30 cellular contexts compared by ENCODE assay signal in the genomic region with DNA sequence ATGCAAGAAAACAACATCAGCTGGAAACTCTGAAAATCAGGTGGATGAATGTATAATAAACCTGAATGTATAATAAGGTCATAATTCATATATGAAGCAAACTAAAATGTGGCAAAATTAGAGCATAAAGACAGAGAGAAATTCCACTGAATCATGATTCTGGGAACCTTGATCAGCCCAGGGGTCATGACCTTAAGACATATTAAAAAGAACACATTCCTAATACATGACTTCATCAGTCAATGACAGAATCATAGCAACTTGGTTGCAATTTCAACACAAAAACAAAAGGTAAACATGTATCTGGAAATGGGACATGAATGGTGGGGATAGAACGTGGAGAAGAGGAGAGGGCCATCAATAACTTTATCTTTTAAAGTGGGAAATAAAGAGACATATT. TPM values are rescaled to one million over a fixed set of nuclear protein-coding genes. Genes with fewer than 3 reads are reported as not detected.
DNase-seq lines count a peak whose midpoint lies in the region; ATAC-seq, FAIRE-seq and TF ChIP-seq lines count a peak whose summit lies in the region.
"Had no signal": no experiment of that assay in that cellular context is flagged by ENCODE, and none has a peak within 500 bp of the region (broad histone marks: within the 10 kb centered on the region; RNA-seq: fewer than 3 reads in every experiment).

No MANE protein-coding gene starts in this region.

- no peak for TF ChIP-seq POLR2A in endothelial cell of umbilical vein (IDR thresholded peaks at IDR 0.05; ENCODE audit: low read depth, low read length)

- H3K27me3 ChIP-seq in PC-3 (ENCODE audit: low read length) (no peaks in the 10 kb centered on the region), endothelial cell of umbilical vein (ENCODE audit: control insufficient read depth in 2 of 2, insufficient read depth in 2 of 2, low read length in 2 of 2) (peaks cover 0 to 3% of the 10 kb centered on the region in 2 experiments)
- H3K27me3 ChIP-seq: foreskin keratinocyte, MG63, testis, uterus had no signal

- FAIRE-seq in endothelial cell of umbilical vein (lab: Jason Lieb, UNC) = no peak
- FAIRE-seq: colon, D721Med, H54 had no signal

- H3K4me2 ChIP-seq in PC-3 (ENCODE audit: low read length) = no peak overlapping the region
- peak overlapping the region; percentile 11 for H3K4me2 ChIP-seq in endothelial cell of umbilical vein (ENCODE audit: insufficient read depth, low read length)

- H3K79me2 ChIP-seq in PC-3 (ENCODE audit: low read length) (no peaks in the 10 kb centered on the region), endothelial cell of umbilical vein (ENCODE audit: control insufficient read depth, insufficient read depth, low read length) (no peaks in the 10 kb centered on the region)

- dilution Hi-C loops in endothelial cell of umbilical vein (cut with MboI; ENCODE audit: extremely low pct_ligation_motif_present, low sequenced_read_pairs) = no loop called here

- H3K9ac ChIP-seq in PC-3 (ENCODE audit: low read length) = no peak overlapping the region
- no peak overlapping the region for H3K9ac ChIP-seq in endothelial cell of umbilical vein (replicated peaks; ENCODE audit: extremely low read depth, insufficient read depth, low read length)

- POLR2A ChIA-PET in PC-3 (lab: Charles Lee; ENCODE audit: unreplicated experiment) (no interaction called here), endothelial cell of umbilical vein (lab: Charles Lee) (no interaction called here)

- H4K20me1 ChIP-seq in PC-3 (ENCODE audit: low read length) = no peaks in the 10 kb centered on the region
- H4K20me1 ChIP-seq in endothelial cell of umbilical vein (replicated peaks; ENCODE audit: control insufficient read depth, extremely low read depth, insufficient read depth, low read length) = no peaks in the 10 kb centered on the region

- H3K4me1 ChIP-seq in PC-3 (ENCODE audit: insufficient read depth, low read length) (no peaks in the 10 kb centered on the region), endothelial cell of umbilical vein (ENCODE audit: control insufficient read depth, extremely low read depth, insufficient read depth, low read length) (no peaks in the 10 kb centered on the region)
- H3K4me1 ChIP-seq: foreskin keratinocyte, psoas muscle, testis, uterus had no signal

- H3K36me3 ChIP-seq in PC-3 (ENCODE audit: low read depth, low read length) (no peaks in the 10 kb centered on the region), endothelial cell of umbilical vein (ENCODE audit: control insufficient read depth in 2 of 2, extremely low read depth in 1 of 2, insufficient read depth in 2 of 2, low read length in 2 of 2) (no peaks in the 10 kb centered on the region)
- H3K36me3 ChIP-seq: MG63, uterus had no signal

- H3K4me3 ChIP-seq in PC-3 (ENCODE audit: low read length) (no peak overlapping the region), endothelial cell of umbilical vein (replicated peaks in 1 of 3; ENCODE audit: insufficient read depth in 1 of 3, low read depth in 1 of 3, low read length in 3 of 3) (no peak overlapping the region)
- H3K4me3 ChIP-seq: MG63, psoas muscle, testis, uterus had no signal

- intact Hi-C loops in PC-3 (cut with micrococcal nuclease) (no loop called here), endothelial cell of umbilical vein (cut with micrococcal nuclease) (no loop called here)

- H3F3A ChIP-seq in PC-3 (ENCODE audit: low read length, unreplicated experiment) = no peaks in the 10 kb centered on the region

- BruUV-seq in PC-3 (replicated peaks; lab: Mats Ljungman, UMichigan) (no TSS peak), endothelial cell of umbilical vein (replicated peaks; lab: Mats Ljungman, UMichigan) (no TSS peak)

- H2AFZ ChIP-seq in PC-3 (ENCODE audit: low read length) = no peak overlapping the region
- H2AFZ ChIP-seq in endothelial cell of umbilical vein (ENCODE audit: low read depth, low read length) = no peak overlapping the region

- H3K9me2 ChIP-seq in PC-3 (replicated peaks; ENCODE audit: low read length) = no peaks in the 10 kb centered on the region

- H3K9me1 ChIP-seq in endothelial cell of umbilical vein (replicated peaks; ENCODE audit: control insufficient read depth, extremely low read depth, insufficient read depth, low read length) = no peaks in the 10 kb centered on the region

- ATAC-seq in PC-3 = no peak
- ATAC-seq in GM21619 (IDR thresholded peaks at IDR 0.05; ENCODE audit: unreplicated experiment) = no peak
- ATAC-seq: activated T-cell treated with anti-CD3 and anti-CD28 coated beads, Interleukin-2, amount 50 U/mL, for 4 hours; foreskin keratinocyte; left colon; psoas muscle; WTC11 had no signal

- TF ChIP-seq CTCF in PC-3 (conservative IDR thresholded peaks at IDR 0.05; ENCODE audit: low read depth, low read length) (no peak), endothelial cell of umbilical vein (IDR thresholded peaks at IDR 0.05; ENCODE audit: extremely low read depth in 1 of 2, insufficient read depth in 1 of 2, low read depth in 1 of 2, low read length in 2 of 2) (no peak)

- H3K27ac ChIP-seq in PC-3 (ENCODE audit: low read length) = no peak overlapping the region
- no peak overlapping the region for H3K27ac ChIP-seq in endothelial cell of umbilical vein (ENCODE audit: insufficient read depth, low read depth, low read length)
- H3K27ac ChIP-seq: foreskin keratinocyte, psoas muscle, testis, uterus had no signal

- CTCF ChIA-PET in PC-3 (lab: Charles Lee) (no interaction called here), endothelial cell of umbilical vein (lab: Charles Lee) (no interaction called here)

- DNase-seq in ELR (ENCODE audit: low read depth) (peak; percentile 73), PC-3 (peak; percentile 42), endothelial cell of umbilical vein (ENCODE audit: low read depth, low spot score) (no peak), renal cortical epithelial cell (ENCODE audit: low read depth) (peak; percentile 74), COLO668 (lab: John Stamatoyannopoulos, UW; ENCODE audit: unreplicated experiment) (no peak), NCI-H1105 treated with DMSO at 0.1 percent for 48 hours (lab: John Stamatoyannopoulos, UW) (no peak), NOMO-1 treated with DMSO at 0.1 percent for 48 hours (lab: John Stamatoyannopoulos, UW; ENCODE audit: unreplicated experiment) (no peak)
- DNase-seq: activated CD4-positive, alpha-beta T cell treated with anti-CD3 and anti-CD28 coated beads, Interleukin-2, amount 50 U/mL, for 1 hour; activated naive CD4-positive, alpha-beta T cell; activated T-cell treated with anti-CD3 and anti-CD28 coated beads, Interleukin-2, amount 50 U/mL, for 4 hours; effector CD8-positive, alpha-beta T cell; erythroblast; left colon; mesendoderm; MG63; NCI-H1417; NCI-H82; psoas muscle; Right ventricle myocardium superior; stimulated activated naive CD4-positive, alpha-beta T cell treated with Interleukin-2 at 50 U/mL for 16 hours; T1000; testis; uterus had no signal

- H3K9me3 ChIP-seq in PC-3 (ENCODE audit: low read length) (no peaks in the 10 kb centered on the region), endothelial cell of umbilical vein (replicated peaks; ENCODE audit: control insufficient read depth, insufficient read depth, low read length) (no peaks in the 10 kb centered on the region)
- H3K9me3 ChIP-seq: MG63, psoas muscle, testis, uterus had no signal

TF ChIP-seq in endothelial cell of umbilical vein, 7 proteins besides CTCF, POLR2A, EP300 and RAD21:
- no peak for TF ChIP-seq GATA2 (IDR thresholded peaks at IDR 0.05; ENCODE audit: insufficient read depth, insufficient read length, low read depth, low read length)
- TF ChIP-seq POLR2AphosphoS5 (IDR thresholded peaks at IDR 0.05; ENCODE audit: insufficient read depth, low read depth, low read length) = no peak
- TF ChIP-seq FOS (IDR thresholded peaks at IDR 0.05; ENCODE audit: borderline replicate concordance, insufficient read depth, low read length) = no peak
- peak; percentile 25 for TF ChIP-seq JUN (IDR thresholded peaks at IDR 0.05; ENCODE audit: borderline replicate concordance, insufficient read depth, insufficient read length, low read depth)
- no peak for TF ChIP-seq MYC (IDR thresholded peaks at IDR 0.05; ENCODE audit: low read depth, low read length)
- TF ChIP-seq, protein P1, sequence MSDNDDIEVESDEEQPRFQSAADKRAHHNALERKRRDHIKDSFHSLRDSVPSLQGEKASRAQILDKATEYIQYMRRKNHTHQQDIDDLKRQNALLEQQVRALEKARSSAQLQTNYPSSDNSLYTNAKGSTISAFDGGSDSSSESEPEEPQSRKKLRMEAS (IDR thresholded peaks at IDR 0.05; ENCODE audit: insufficient read depth, insufficient read length) = no peak

RNA-seq across cellular contexts. Expression of a gene that starts 17.6 kb away (rescaled TPM):
- 0.04 and 0.06 TPM in 2 replicates for total RNA-seq in PC-3 (2014; rRNA removed)
- total RNA-seq in endothelial cell of umbilical vein = 0.07 and 0.16 TPM in 2 replicates
- 0.03 and 0.06 TPM in 2 replicates for polyA plus RNA-seq in endothelial cell of umbilical vein
- polyA plus RNA-seq in endothelial cell of umbilical vein (2011; cell fraction: cytosol; rRNA removed) = 0.04 and 0.06 TPM in 2 replicates
- 0.05 and 0.11 TPM in 2 replicates for polyA plus RNA-seq in endothelial cell of umbilical vein (2011; cell fraction: nucleus; rRNA removed)
- polyA plus RNA-seq in endothelial cell of umbilical vein (2012) = 0.34 and 0.54 TPM in 2 replicates
- 0.13 and 0.46 TPM in 2 replicates for polyA minus RNA-seq in endothelial cell of umbilical vein
- polyA minus RNA-seq in endothelial cell of umbilical vein (2011; cell fraction: cytosol; rRNA and poly(A)+ RNA removed) = not detected
- 0.10 and 0.14 TPM in 2 replicates for polyA minus RNA-seq in endothelial cell of umbilical vein (2011; cell fraction: nucleus; rRNA and poly(A)+ RNA removed)
- 0.10 TPM in 1 of 2 replicates, not detected in the other for total RNA-seq in renal cortical epithelial cell
- total RNA-seq: foreskin keratinocyte, myocyte had no signal
- polyA plus RNA-seq: foreskin keratinocyte had no signal

Comparison
In these comparisons a context has a peak if more than half of its experiments do, and no peak if none do; other contexts are left out.
1. DNase-seq: peak in ELR (single experiment), PC-3 (single experiment) and renal cortical epithelial cell (single experiment); none in endothelial cell of umbilical vein (single experiment), COLO668 (single experiment), NCI-H1105 treated with DMSO at 0.1 percent for 48 hours (single experiment) and NOMO-1 treated with DMSO at 0.1 percent for 48 hours (single experiment).